21 cellular contexts compared by ENCODE assay signal in the genomic region with DNA sequence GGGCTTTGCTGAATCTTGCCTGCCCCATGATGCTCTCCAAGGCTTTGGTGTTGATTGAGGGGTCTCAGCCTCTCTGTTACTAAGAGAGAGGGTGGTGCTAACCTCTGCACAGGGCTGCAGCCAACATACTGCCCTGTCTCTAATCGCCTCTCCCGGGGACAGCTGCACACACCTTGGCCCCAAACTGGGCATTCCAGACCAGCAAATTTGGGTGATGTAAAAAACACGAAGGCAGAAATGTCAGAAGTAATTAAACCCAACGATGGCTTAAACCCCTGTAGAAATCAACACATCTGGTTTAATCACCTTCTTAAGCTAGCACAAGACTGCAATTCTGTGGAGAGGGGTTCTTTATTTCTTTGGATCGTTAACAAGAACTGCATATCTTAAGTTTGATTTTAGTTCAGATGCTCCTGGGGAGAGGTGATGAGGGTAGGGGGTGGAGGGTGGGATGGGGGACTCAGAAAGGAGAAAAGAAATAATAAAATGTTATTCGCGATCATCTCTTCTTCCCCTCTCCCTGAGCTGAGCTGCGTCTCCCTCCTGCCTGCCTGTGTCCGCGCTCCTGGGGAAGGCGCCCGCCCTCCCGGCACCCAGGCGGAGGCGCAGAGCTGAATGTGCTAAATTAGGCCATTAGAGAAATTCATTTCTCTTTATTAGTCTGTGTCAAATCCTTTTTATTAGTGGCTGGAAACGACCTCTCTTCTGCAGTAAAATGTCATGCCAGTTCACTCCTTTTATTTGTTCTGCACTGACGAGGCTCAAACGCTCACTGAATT.
"Had no signal": no experiment of that assay in that cellular context is flagged by ENCODE, and none has a peak within 500 bp of the region (broad histone marks: within the 10 kb centered on the region; RNA-seq: fewer than 3 reads in every experiment).

No MANE protein-coding gene starts in this region.

- H3K4me1 ChIP-seq: foreskin keratinocyte, parathyroid adenoma had no signal

- H3K79me2 ChIP-seq: hepatocyte, parathyroid adenoma had no signal

- H3K36me3 Mint-ChIP-seq: naive B cell, type B pancreatic cell had no signal

- H3K9me3 Mint-ChIP-seq: dendritic cell treated with granulocyte-macrophage colony-stimulating factor and Interleukin-4, amounts not matched to agents 40 ng/mL and 50 ng/mL, for 4 days; endodermal cell; naive B cell; neural crest cell; type B pancreatic cell had no signal

- H3K27ac Mint-ChIP-seq: dendritic cell treated with granulocyte-macrophage colony-stimulating factor and Interleukin-4, amounts not matched to agents 40 ng/mL and 50 ng/mL, for 4 days; endodermal cell; naive B cell; type B pancreatic cell had no signal

- H3K4me3 ChIP-seq: hepatocyte, lung, psoas muscle, right atrium auricular region, sigmoid colon, skin epidermis had no signal

- H3K4me2 ChIP-seq: hepatocyte had no signal

- DNase-seq: cerebellar nuclear complex; endodermal cell; erythroblast; foreskin keratinocyte; left colon; left ventricle myocardium superior; mesenchymal stem cell; midbrain; naive B cell; psoas muscle; sigmoid colon; stimulated activated CD4-positive, alpha-beta T cell treated with anti-CD3 and anti-CD28 coated beads, Interleukin-12 subunit alpha, Interleukin-12 subunit beta, amount 100 ng/mL, for 4 hours; stimulated activated naive CD4-positive, alpha-beta T cell treated with Interleukin-2 at 50 U/mL for 16 hours had no signal

- H2AFZ ChIP-seq: hepatocyte, parathyroid adenoma had no signal

- H3K4me3 Mint-ChIP-seq: dendritic cell treated with granulocyte-macrophage colony-stimulating factor and Interleukin-4, amounts not matched to agents 40 ng/mL and 50 ng/mL, for 4 days; endodermal cell; naive B cell; neural crest cell; type B pancreatic cell had no signal

- H3K27me3 ChIP-seq: hepatocyte, right atrium auricular region, sigmoid colon had no signal

- H3K4me1 Mint-ChIP-seq: naive B cell had no signal

- H3K9ac ChIP-seq: parathyroid adenoma had no signal

- H3K9me3 ChIP-seq: psoas muscle, right atrium auricular region, sigmoid colon had no signal

- H3K36me3 ChIP-seq: right atrium auricular region, sigmoid colon had no signal

- H3K27ac ChIP-seq: foreskin keratinocyte, hepatocyte, parathyroid adenoma, psoas muscle, sigmoid colon, skin epidermis had no signal
